Comparison of ENCODE assay signal across 24 cellular contexts in the genomic region with DNA sequence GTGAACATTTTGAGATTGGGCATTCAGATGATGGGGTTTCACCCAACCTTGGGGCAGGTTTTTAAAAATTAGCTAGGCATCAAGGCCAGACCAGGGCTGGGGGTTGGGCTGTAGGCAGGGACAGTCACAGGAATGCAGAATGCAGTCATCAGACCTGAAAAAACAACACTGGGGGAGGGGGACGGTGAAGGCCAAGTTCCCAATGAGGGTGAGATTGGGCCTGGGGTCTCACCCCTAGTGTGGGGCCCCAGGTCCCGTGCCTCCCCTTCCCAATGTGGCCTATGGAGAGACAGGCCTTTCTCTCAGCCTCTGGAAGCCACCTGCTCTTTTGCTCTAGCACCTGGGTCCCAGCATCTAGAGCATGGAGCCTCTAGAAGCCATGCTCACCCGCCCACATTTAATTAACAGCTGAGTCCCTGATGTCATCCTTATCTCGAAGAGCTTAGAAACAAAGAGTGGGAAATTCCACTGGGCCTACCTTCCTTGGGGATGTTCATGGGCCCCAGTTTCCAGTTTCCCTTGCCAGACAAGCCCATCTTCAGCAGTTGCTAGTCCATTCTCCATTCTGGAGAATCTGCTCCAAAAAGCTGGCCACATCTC. TPM values are rescaled to one million over a fixed set of nuclear protein-coding genes. Genes with fewer than 3 reads are reported as not detected.
DNase-seq lines count a peak whose midpoint lies in the region; TF ChIP-seq lines count a peak whose summit lies in the region.
"Had no signal": no experiment of that assay in that cellular context is flagged by ENCODE, and none has a peak within 500 bp of the region (broad histone marks: within the 10 kb centered on the region; RNA-seq: fewer than 3 reads in every experiment).

No MANE protein-coding gene starts in this region.

- DNase-seq in A673 (ENCODE audit: low spot score): peak; percentile 19
- DNase-seq in M059J (ENCODE audit: low read depth): peak; percentile 13
- no peak for DNase-seq in chondrocyte (ENCODE audit: low spot score)
- no peak for DNase-seq in nephron progenitor cell
- DNase-seq in ovary: no peak
- no peak for DNase-seq in stimulated activated naive CD4-positive, alpha-beta T cell treated with Interleukin-2 at 50 U/mL for 16 hours (lab: John Stamatoyannopoulos, UW)
- DNase-seq in mesenteric fat pad (ENCODE audit: low spot score): no peak
- DNase-seq in stimulated activated CD4-positive, alpha-beta T cell treated with anti-CD3 and anti-CD28 coated beads, Interleukin-4, amount 100 ng/mL, for 4 hours: no peak
- DNase-seq: activated CD4-positive, CD25-positive, alpha-beta regulatory T cell treated with anti-CD3 and anti-CD28 coated beads, Interleukin-2, amount 50 U/mL, for 72 hours; activated CD8-positive, alpha-beta memory T cell treated with anti-CD3 and anti-CD28 coated beads for 24 hours; activated naive CD8-positive, alpha-beta T cell treated with anti-CD3 and anti-CD28 coated beads for 36 hours; activated T-cell treated with anti-CD3 and anti-CD28 coated beads, Interleukin-2, amount 50 U/mL, for 72 hours; head of caudate nucleus; left ventricle myocardium superior; NCI-H187 treated with DMSO at 0.1 percent for 48 hours; NCI-H524; RPMI8226; testis had no signal

- no peak overlapping the region for H3K4me3 Mint-ChIP-seq in chondrocyte (ENCODE audit: unreplicated experiment)
- H3K4me3 Mint-ChIP-seq in nephron progenitor cell: no peak overlapping the region
- H3K4me3 Mint-ChIP-seq: activated naive CD8-positive, alpha-beta T cell treated with anti-CD3 and anti-CD28 coated beads for 36 hours; activated T-cell treated with anti-CD3 and anti-CD28 coated beads, Interleukin-2, amount 50 U/mL, for 72 hours had no signal

- no TSS peak for BruUV-seq in A673 (replicated peaks; lab: Mats Ljungman, UMichigan)

- H3K4me1 Mint-ChIP-seq in chondrocyte (ENCODE audit: low read depth) (peaks cover 33% of the 10 kb centered on the region), nephron progenitor cell (peaks cover 41% of the 10 kb centered on the region)

- CTCF ChIA-PET in A673 (lab: Charles Lee): no interaction called here

- intact Hi-C loops in A673 (cut with micrococcal nuclease; ENCODE audit: unreplicated experiment): no loop called here
- intact Hi-C loops in ovary (cut with DNase I): no loop called here

- TF ChIP-seq POLR2A in ovary (IDR thresholded peaks at IDR 0.05): no peak

- no peak for TF ChIP-seq EP300 in ovary (IDR thresholded peaks at IDR 0.05)

- H3K27ac ChIP-seq in A673 (ENCODE audit: low read depth, low read length, poor library complexity, severe bottlenecking): no peak overlapping the region
- no peak overlapping the region for H3K27ac ChIP-seq in ovary
- H3K27ac ChIP-seq: C4-2B, coronary artery, testis had no signal

- no peaks in the 10 kb centered on the region for H3K27me3 Mint-ChIP-seq in chondrocyte (ENCODE audit: low read depth)
- peaks cover 30% of the 10 kb centered on the region for H3K27me3 Mint-ChIP-seq in nephron progenitor cell (ENCODE audit: low read depth, poor library complexity)
- H3K27me3 Mint-ChIP-seq: activated naive CD8-positive, alpha-beta T cell treated with anti-CD3 and anti-CD28 coated beads for 36 hours had no signal

- POLR2A ChIA-PET in A673 (lab: Charles Lee; ENCODE audit: low non-redundant PET): no interaction called here

- H3K36me3 ChIP-seq in A673 (ENCODE audit: insufficient read depth, low read length, poor library complexity, severe bottlenecking) (no peaks in the 10 kb centered on the region), ovary (no peaks in the 10 kb centered on the region)

- H3K36me3 Mint-ChIP-seq in chondrocyte (ENCODE audit: low read depth) (no peaks in the 10 kb centered on the region), nephron progenitor cell (ENCODE audit: low read depth) (no peaks in the 10 kb centered on the region)
- H3K36me3 Mint-ChIP-seq: activated naive CD8-positive, alpha-beta T cell treated with anti-CD3 and anti-CD28 coated beads for 36 hours had no signal

- 77 to 94% (median 89%) methylated on average over 4 of the region's 4 CpGs for WGBS in ovary, 3 donors

- H3K9me3 ChIP-seq in A673 (ENCODE audit: low read depth, low read length, poor library complexity, severe bottlenecking) (no peaks in the 10 kb centered on the region), ovary (no peaks in the 10 kb centered on the region)
- H3K9me3 ChIP-seq: testis had no signal

- H3K27ac Mint-ChIP-seq in chondrocyte (ENCODE audit: unreplicated experiment): peak overlapping the region; percentile 6
- H3K27ac Mint-ChIP-seq in nephron progenitor cell: peak overlapping the region; percentile 62
- H3K27ac Mint-ChIP-seq: activated naive CD8-positive, alpha-beta T cell treated with anti-CD3 and anti-CD28 coated beads for 36 hours; activated T-cell treated with anti-CD3 and anti-CD28 coated beads, Interleukin-2, amount 50 U/mL, for 72 hours had no signal

- no peak overlapping the region for H3K4me3 ChIP-seq in A673 (ENCODE audit: low read depth, low read length, poor library complexity, severe bottlenecking)
- H3K4me3 ChIP-seq in ovary: no peak overlapping the region
- H3K4me3 ChIP-seq: coronary artery, testis had no signal

- TF ChIP-seq CTCF in A673 (conservative IDR thresholded peaks at IDR 0.05; ENCODE audit: low read depth, low read length): no peak
- TF ChIP-seq CTCF in chondrocyte (IDR thresholded peaks at IDR 0.05): no peak
- TF ChIP-seq CTCF in nephron progenitor cell (IDR thresholded peaks at IDR 0.05): no peak
- no peak for TF ChIP-seq CTCF in ovary (IDR thresholded peaks at IDR 0.05)

- H3K4me1 ChIP-seq in A673 (ENCODE audit: insufficient read depth, low read length, poor library complexity, severe bottlenecking) (no peaks in the 10 kb centered on the region), ovary (ENCODE audit: insufficient read depth) (peaks cover 11% of the 10 kb centered on the region)

- no peaks in the 10 kb centered on the region for H3K9me3 Mint-ChIP-seq in chondrocyte (ENCODE audit: low read depth)
- H3K9me3 Mint-ChIP-seq in nephron progenitor cell: no peaks in the 10 kb centered on the region
- H3K9me3 Mint-ChIP-seq: activated naive CD8-positive, alpha-beta T cell treated with anti-CD3 and anti-CD28 coated beads for 36 hours; activated T-cell treated with anti-CD3 and anti-CD28 coated beads, Interleukin-2, amount 50 U/mL, for 72 hours had no signal

- H3K27me3 ChIP-seq in A673 (replicated peaks; ENCODE audit: insufficient read depth, low read depth, low read length, poor library complexity) (no peaks in the 10 kb centered on the region), ovary (no peaks in the 10 kb centered on the region)
- H3K27me3 ChIP-seq: testis had no signal

RNA-seq across cellular contexts. Expression of gene RHO, which starts 6.1 kb away (rescaled TPM):
- not detected in 2 replicates for total RNA-seq in A673 (2021)
- 0.05 TPM in 1 of 2 replicates, not detected in the other for total RNA-seq in M059J (2014; rRNA removed; shearing (Covaris generic))
- not detected in 3 replicates for total RNA-seq in chondrocyte
- total RNA-seq in ovary: under 1 TPM in 2 of 7 donors, not detected in 5; 0.13 to 0.24 TPM
- polyA plus RNA-seq in ovary: not detected
- total RNA-seq in mesenteric fat pad: not detected
- total RNA-seq: activated naive CD8-positive, alpha-beta T cell treated with anti-CD3 and anti-CD28 coated beads for 36 hours; activated T-cell treated with anti-CD3 and anti-CD28 coated beads, Interleukin-2, amount 50 U/mL, for 72 hours; endothelial cell of umbilical vein; left ventricle myocardium superior; sciatic nerve had no signal
- polyA plus RNA-seq: AG04450, endothelial cell of umbilical vein had no signal

RNA-seq across cellular contexts. Expression of gene H1-8, which starts 8.4 kb away (rescaled TPM):
- total RNA-seq in A673 (2021) (not detected in 2 replicates), chondrocyte (not detected in 3 replicates), ovary (not detected), mesenteric fat pad (not detected)
- total RNA-seq in M059J (2014; rRNA removed; shearing (Covaris generic)): not detected in 2 replicates
- polyA plus RNA-seq in ovary: under 1 TPM in 1 of 2 donors, not detected in 1; 0.27 TPM
- total RNA-seq: activated naive CD8-positive, alpha-beta T cell treated with anti-CD3 and anti-CD28 coated beads for 36 hours; activated T-cell treated with anti-CD3 and anti-CD28 coated beads, Interleukin-2, amount 50 U/mL, for 72 hours; endothelial cell of umbilical vein; left ventricle myocardium superior; omental fat pad; sciatic nerve had no signal
- polyA plus RNA-seq: AG04450, endothelial cell of umbilical vein had no signal

Comparison
In these comparisons a context has a peak if more than half of its experiments do, and no peak if none do; other contexts are left out.
1. DNase-seq: peak in A673 (single experiment) and M059J (single experiment); none in chondrocyte (single experiment), nephron progenitor cell (single experiment), ovary (0 of 5), stimulated activated naive CD4-positive, alpha-beta T cell treated with Interleukin-2 at 50 U/mL for 16 hours (single experiment), mesenteric fat pad (single experiment) and stimulated activated CD4-positive, alpha-beta T cell treated with anti-CD3 and anti-CD28 coated beads, Interleukin-4, amount 100 ng/mL, for 4 hours (0 of 2).